Comparison of ENCODE assay signal across 1 cellular context in the genomic region with DNA sequence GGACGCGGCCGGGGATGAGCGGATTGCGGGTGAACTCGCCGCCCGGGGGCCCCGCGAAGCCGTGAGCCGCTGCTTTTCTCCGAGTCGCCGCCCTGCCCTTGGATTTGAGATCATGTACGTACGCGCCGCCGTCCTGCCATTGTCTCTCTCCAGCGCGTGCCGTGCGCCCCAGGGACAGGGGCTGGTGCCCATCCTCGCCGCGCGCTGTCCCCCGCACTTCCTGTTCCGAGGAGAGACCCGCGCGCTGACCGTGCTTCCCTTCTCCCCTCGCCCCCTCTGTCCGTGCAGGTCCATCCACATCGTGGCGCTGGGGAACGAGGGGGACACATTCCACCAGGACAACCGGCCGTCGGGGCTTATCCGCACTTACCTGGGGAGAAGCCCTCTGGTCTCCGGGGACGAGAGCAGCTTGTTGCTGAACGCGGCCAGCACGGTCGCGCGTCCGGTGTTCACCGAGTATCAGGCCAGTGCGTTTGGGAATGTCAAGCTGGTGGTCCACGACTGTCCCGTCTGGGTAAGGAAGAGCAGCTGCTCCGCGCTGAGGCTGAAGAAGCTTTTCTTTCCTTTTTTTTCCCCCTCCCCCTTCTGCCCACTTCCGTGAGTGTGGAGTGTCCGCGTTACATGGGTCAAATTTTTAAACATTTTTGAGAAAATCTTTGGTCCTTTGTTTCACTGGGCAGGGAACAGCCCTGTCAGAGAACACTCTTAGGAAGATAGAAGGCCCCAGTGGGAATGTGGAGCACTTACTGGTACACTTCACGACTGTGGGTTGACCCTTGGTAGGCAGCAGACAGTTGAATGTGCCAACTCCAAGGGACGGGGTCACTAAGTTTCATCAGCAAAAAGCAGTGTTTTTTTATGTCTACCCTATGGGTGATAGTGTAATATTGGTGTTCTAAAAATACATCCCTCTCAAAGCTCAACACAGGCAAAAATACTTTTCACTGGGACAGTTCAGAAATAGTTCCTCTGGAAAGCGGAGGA.
A peak's percentile ranks its signal among the peaks of the same experiment; 100 is the strongest.
TF ChIP-seq lines count a peak whose summit lies in the region.

No MANE protein-coding gene starts in this region.

TF ChIP-seq in K562, 482 proteins besides CTCF, POLR2A, EP300 and RAD21 (continued from another document and continues in another):
- no peak for TF ChIP-seq MAFG (tag; conservative IDR thresholded peaks at IDR 0.05)
- peak; percentile 56 for TF ChIP-seq KDM5B (IDR thresholded peaks at IDR 0.05; ENCODE audit: insufficient replicate concordance, low read depth, low read length)
- TF ChIP-seq HDAC6 (IDR thresholded peaks at IDR 0.05; ENCODE audit: low read depth, low read length) = 0 out of 2 replicates have a peak, but pooled peaks have one; percentile 73
- no peak for TF ChIP-seq ZNF77 (CRISPR knock-in tag; IDR thresholded peaks at IDR 0.05)
- TF ChIP-seq ZC3H4 (CRISPR knock-in tag; IDR thresholded peaks at IDR 0.05; ENCODE audit: borderline replicate concordance) = peak; percentile 89; the same call in 1 of the 2 replicates
- TF ChIP-seq, protein P1, sequence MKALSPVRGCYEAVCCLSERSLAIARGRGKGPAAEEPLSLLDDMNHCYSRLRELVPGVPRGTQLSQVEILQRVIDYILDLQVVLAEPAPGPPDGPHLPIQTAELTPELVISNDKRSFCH (CRISPR knock-in tag; IDR thresholded peaks at IDR 0.05) = no peak
- TF ChIP-seq, protein P1 (tag; IDR thresholded peaks at IDR 0.05) = no peak
- TF ChIP-seq, protein P2, sequence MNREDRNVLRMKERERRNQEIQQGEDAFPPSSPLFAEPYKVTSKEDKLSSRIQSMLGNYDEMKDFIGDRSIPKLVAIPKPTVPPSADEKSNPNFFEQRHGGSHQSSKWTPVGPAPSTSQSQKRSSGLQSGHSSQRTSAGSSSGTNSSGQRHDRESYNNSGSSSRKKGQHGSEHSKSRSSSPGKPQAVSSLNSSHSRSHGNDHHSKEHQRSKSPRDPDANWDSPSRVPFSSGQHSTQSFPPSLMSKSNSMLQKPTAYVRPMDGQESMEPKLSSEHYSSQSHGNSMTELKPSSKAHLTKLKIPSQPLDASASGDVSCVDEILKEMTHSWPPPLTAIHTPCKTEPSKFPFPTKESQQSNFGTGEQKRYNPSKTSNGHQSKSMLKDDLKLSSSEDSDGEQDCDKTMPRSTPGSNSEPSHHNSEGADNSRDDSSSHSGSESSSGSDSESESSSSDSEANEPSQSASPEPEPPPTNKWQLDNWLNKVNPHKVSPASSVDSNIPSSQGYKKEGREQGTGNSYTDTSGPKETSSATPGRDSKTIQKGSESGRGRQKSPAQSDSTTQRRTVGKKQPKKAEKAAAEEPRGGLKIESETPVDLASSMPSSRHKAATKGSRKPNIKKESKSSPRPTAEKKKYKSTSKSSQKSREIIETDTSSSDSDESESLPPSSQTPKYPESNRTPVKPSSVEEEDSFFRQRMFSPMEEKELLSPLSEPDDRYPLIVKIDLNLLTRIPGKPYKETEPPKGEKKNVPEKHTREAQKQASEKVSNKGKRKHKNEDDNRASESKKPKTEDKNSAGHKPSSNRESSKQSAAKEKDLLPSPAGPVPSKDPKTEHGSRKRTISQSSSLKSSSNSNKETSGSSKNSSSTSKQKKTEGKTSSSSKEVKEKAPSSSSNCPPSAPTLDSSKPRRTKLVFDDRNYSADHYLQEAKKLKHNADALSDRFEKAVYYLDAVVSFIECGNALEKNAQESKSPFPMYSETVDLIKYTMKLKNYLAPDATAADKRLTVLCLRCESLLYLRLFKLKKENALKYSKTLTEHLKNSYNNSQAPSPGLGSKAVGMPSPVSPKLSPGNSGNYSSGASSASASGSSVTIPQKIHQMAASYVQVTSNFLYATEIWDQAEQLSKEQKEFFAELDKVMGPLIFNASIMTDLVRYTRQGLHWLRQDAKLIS (CRISPR knock-in tag; IDR thresholded peaks at IDR 0.05) = peak; percentile 59
- no peak for TF ChIP-seq ZNF444 (CRISPR knock-in tag; IDR thresholded peaks at IDR 0.05)
- TF ChIP-seq RBM25 (IDR thresholded peaks at IDR 0.05; ENCODE audit: low read depth, low read length, severe bottlenecking) = no peak
- TF ChIP-seq PCBP1 (IDR thresholded peaks at IDR 0.05; ENCODE audit: low read depth, low read length, poor library complexity, severe bottlenecking) = peak; percentile 18
- no peak for TF ChIP-seq MYNN (IDR thresholded peaks at IDR 0.05)
- TF ChIP-seq MYNN (CRISPR knock-in tag; IDR thresholded peaks at IDR 0.05) = no peak
- TF ChIP-seq, protein P3, sequence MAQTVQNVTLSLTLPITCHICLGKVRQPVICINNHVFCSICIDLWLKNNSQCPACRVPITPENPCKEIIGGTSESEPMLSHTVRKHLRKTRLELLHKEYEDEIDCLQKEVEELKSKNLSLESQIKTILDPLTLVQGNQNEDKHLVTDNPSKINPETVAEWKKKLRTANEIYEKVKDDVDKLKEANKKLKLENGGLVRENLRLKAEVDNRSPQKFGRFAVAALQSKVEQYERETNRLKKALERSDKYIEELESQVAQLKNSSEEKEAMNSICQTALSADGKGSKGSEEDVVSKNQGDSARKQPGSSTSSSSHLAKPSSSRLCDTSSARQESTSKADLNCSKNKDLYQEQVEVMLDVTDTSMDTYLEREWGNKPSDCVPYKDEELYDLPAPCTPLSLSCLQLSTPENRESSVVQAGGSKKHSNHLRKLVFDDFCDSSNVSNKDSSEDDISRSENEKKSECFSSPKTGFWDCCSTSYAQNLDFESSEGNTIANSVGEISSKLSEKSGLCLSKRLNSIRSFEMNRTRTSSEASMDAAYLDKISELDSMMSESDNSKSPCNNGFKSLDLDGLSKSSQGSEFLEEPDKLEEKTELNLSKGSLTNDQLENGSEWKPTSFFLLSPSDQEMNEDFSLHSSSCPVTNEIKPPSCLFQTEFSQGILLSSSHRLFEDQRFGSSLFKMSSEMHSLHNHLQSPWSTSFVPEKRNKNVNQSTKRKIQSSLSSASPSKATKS (CRISPR knock-in tag; IDR thresholded peaks at IDR 0.05) = no peak
- TF ChIP-seq SREBF2 (CRISPR knock-in tag; IDR thresholded peaks at IDR 0.05) = no peak
- TF ChIP-seq, protein P4, sequence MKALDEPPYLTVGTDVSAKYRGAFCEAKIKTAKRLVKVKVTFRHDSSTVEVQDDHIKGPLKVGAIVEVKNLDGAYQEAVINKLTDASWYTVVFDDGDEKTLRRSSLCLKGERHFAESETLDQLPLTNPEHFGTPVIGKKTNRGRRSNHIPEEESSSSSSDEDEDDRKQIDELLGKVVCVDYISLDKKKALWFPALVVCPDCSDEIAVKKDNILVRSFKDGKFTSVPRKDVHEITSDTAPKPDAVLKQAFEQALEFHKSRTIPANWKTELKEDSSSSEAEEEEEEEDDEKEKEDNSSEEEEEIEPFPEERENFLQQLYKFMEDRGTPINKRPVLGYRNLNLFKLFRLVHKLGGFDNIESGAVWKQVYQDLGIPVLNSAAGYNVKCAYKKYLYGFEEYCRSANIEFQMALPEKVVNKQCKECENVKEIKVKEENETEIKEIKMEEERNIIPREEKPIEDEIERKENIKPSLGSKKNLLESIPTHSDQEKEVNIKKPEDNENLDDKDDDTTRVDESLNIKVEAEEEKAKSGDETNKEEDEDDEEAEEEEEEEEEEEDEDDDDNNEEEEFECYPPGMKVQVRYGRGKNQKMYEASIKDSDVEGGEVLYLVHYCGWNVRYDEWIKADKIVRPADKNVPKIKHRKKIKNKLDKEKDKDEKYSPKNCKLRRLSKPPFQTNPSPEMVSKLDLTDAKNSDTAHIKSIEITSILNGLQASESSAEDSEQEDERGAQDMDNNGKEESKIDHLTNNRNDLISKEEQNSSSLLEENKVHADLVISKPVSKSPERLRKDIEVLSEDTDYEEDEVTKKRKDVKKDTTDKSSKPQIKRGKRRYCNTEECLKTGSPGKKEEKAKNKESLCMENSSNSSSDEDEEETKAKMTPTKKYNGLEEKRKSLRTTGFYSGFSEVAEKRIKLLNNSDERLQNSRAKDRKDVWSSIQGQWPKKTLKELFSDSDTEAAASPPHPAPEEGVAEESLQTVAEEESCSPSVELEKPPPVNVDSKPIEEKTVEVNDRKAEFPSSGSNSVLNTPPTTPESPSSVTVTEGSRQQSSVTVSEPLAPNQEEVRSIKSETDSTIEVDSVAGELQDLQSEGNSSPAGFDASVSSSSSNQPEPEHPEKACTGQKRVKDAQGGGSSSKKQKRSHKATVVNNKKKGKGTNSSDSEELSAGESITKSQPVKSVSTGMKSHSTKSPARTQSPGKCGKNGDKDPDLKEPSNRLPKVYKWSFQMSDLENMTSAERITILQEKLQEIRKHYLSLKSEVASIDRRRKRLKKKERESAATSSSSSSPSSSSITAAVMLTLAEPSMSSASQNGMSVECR (CRISPR knock-in tag; IDR thresholded peaks at IDR 0.05) = peak; percentile 79
- peak; percentile 43 for TF ChIP-seq FIP1L1 (IDR thresholded peaks at IDR 0.05; ENCODE audit: low read depth, low read length, poor library complexity, severe bottlenecking)
- no peak for TF ChIP-seq MYC (IDR thresholded peaks at IDR 0.05; ENCODE audit: low read depth, low read length)
- TF ChIP-seq MYC (CRISPR knock-in tag; IDR thresholded peaks at IDR 0.05; ENCODE audit: borderline replicate concordance, low read depth) = peak; percentile 62; the same call in 1 of the 2 replicates
- peak; percentile 94 for TF ChIP-seq KAT7 (CRISPR knock-in tag; IDR thresholded peaks at IDR 0.05; ENCODE audit: borderline replicate concordance)
- TF ChIP-seq, protein P5, sequence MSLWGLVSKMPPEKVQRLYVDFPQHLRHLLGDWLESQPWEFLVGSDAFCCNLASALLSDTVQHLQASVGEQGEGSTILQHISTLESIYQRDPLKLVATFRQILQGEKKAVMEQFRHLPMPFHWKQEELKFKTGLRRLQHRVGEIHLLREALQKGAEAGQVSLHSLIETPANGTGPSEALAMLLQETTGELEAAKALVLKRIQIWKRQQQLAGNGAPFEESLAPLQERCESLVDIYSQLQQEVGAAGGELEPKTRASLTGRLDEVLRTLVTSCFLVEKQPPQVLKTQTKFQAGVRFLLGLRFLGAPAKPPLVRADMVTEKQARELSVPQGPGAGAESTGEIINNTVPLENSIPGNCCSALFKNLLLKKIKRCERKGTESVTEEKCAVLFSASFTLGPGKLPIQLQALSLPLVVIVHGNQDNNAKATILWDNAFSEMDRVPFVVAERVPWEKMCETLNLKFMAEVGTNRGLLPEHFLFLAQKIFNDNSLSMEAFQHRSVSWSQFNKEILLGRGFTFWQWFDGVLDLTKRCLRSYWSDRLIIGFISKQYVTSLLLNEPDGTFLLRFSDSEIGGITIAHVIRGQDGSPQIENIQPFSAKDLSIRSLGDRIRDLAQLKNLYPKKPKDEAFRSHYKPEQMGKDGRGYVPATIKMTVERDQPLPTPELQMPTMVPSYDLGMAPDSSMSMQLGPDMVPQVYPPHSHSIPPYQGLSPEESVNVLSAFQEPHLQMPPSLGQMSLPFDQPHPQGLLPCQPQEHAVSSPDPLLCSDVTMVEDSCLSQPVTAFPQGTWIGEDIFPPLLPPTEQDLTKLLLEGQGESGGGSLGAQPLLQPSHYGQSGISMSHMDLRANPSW (CRISPR knock-in tag; IDR thresholded peaks at IDR 0.05) = peak; percentile 41; the same call in 1 of the 2 replicates
- TF ChIP-seq HLTF (IDR thresholded peaks at IDR 0.05) = 0 out of 2 replicates have a peak, but pooled peaks have one; percentile 15
- TF ChIP-seq BCOR (IDR thresholded peaks at IDR 0.05) = 0 out of 2 replicates have a peak, but pooled peaks have one; percentile 6
- peak; percentile 76; the same call in 1 of the 2 replicates for TF ChIP-seq CBFB (CRISPR knock-in tag; IDR thresholded peaks at IDR 0.05)
- TF ChIP-seq ZBTB17 (CRISPR knock-in tag; IDR thresholded peaks at IDR 0.05) = 0 out of 2 replicates have a peak, but pooled peaks have one; percentile 1
- peak; percentile 6; the same call in 1 of the 2 replicates for TF ChIP-seq TEAD4 (IDR thresholded peaks at IDR 0.05; ENCODE audit: low read length)
- TF ChIP-seq TEAD4 (CRISPR knock-in tag; IDR thresholded peaks at IDR 0.05; ENCODE audit: borderline replicate concordance) = no peak
- no peak for TF ChIP-seq ZNF445 (CRISPR knock-in tag; IDR thresholded peaks at IDR 0.05; ENCODE audit: low read depth)
- no peak for TF ChIP-seq POLR3G (IDR thresholded peaks at IDR 0.05; ENCODE audit: extremely low read depth, insufficient read length, insufficient replicate concordance)
- TF ChIP-seq, protein P6, sequence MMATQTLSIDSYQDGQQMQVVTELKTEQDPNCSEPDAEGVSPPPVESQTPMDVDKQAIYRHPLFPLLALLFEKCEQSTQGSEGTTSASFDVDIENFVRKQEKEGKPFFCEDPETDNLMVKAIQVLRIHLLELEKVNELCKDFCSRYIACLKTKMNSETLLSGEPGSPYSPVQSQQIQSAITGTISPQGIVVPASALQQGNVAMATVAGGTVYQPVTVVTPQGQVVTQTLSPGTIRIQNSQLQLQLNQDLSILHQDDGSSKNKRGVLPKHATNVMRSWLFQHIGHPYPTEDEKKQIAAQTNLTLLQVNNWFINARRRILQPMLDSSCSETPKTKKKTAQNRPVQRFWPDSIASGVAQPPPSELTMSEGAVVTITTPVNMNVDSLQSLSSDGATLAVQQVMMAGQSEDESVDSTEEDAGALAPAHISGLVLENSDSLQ (IDR thresholded peaks at IDR 0.05) = no peak
- TF ChIP-seq, protein P7, sequence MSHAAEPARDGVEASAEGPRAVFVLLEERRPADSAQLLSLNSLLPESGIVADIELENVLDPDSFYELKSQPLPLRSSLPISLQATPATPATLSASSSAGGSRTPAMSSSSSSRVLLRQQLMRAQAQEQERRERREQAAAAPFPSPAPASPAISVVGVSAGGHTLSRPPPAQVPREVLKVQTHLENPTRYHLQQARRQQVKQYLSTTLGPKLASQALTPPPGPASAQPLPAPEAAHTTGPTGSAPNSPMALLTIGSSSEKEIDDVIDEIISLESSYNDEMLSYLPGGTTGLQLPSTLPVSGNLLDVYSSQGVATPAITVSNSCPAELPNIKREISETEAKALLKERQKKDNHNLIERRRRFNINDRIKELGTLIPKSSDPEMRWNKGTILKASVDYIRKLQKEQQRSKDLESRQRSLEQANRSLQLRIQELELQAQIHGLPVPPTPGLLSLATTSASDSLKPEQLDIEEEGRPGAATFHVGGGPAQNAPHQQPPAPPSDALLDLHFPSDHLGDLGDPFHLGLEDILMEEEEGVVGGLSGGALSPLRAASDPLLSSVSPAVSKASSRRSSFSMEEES (CRISPR knock-in tag; IDR thresholded peaks at IDR 0.05) = no peak
- no peak for TF ChIP-seq CBX3 (IDR thresholded peaks at IDR 0.05; ENCODE audit: borderline replicate concordance in 1 of 2, low read length in 2 of 2)
- no peak for TF ChIP-seq TCF3 (CRISPR knock-in tag; IDR thresholded peaks at IDR 0.05)
- TF ChIP-seq LCOR (CRISPR knock-in tag; IDR thresholded peaks at IDR 0.05) = peak; percentile 50; the same call in 1 of the 2 replicates
- TF ChIP-seq, protein P8, sequence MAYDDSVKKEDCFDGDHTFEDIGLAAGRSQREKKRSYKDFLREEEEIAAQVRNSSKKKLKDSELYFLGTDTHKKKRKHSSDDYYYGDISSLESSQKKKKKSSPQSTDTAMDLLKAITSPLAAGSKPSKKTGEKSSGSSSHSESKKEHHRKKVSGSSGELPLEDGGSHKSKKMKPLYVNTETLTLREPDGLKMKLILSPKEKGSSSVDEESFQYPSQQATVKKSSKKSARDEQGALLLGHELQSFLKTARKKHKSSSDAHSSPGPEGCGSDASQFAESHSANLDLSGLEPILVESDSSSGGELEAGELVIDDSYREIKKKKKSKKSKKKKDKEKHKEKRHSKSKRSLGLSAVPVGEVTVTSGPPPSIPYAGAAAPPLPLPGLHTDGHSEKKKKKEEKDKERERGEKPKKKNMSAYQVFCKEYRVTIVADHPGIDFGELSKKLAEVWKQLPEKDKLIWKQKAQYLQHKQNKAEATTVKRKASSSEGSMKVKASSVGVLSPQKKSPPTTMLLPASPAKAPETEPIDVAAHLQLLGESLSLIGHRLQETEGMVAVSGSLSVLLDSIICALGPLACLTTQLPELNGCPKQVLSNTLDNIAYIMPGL (CRISPR knock-in tag; IDR thresholded peaks at IDR 0.05) = peak; percentile 71; the same call in 1 of the 2 replicates
- TF ChIP-seq ETV5 (CRISPR knock-in tag; IDR thresholded peaks at IDR 0.05; ENCODE audit: low read depth) = peak; percentile 45; the same call in 1 of the 2 replicates
- TF ChIP-seq HDAC1 (IDR thresholded peaks at IDR 0.05) = peak in 1 of 2 experiments; percentile 55; a peak in 2 of 4 replicates
